Comparison of ENCODE assay signal across 8 cellular contexts in genomic region chr11:12723410-12724297, GRCh38. TPM values are rescaled to one million over a fixed set of nuclear protein-coding genes. Genes with fewer than 3 reads are reported as not detected.
DNase-seq lines count a peak whose midpoint lies in the region; ATAC-seq and TF ChIP-seq lines count a peak whose summit lies in the region.

No MANE protein-coding gene starts in this region.

- WGBS in body of pancreas, 2 donors = 55 to 60% methylated on average over 14 of the region's 14 CpGs

- H3K4me1 ChIP-seq in left ventricle myocardium inferior (peaks cover 96% of the 10 kb centered on the region), right atrium auricular region (peaks cover 0 to 45% of the 10 kb centered on the region in 2 donors), body of pancreas (peaks cover 47% of the 10 kb centered on the region), uterus (peaks cover 4 to 6% of the 10 kb centered on the region in 2 donors)

- DNase-seq in left ventricle myocardium inferior (no peak), right atrium auricular region (ENCODE audit: low spot score) (no peak), body of pancreas (peak in 2 of 4 donors; percentile 17 to 29), left kidney (ENCODE audit: low read depth, low spot score) (peak; percentile 86), uterus (no peak), left lobe of liver (ENCODE audit: low spot score) (no peak)
- no peak for DNase-seq in activated T-cell treated with anti-CD3 and anti-CD28 coated beads, Interleukin-2, amount 50 U/mL, for 1 hour

- H3K4me3 ChIP-seq in left ventricle myocardium inferior (no peak overlapping the region), right atrium auricular region (no peak overlapping the region), body of pancreas (no peak overlapping the region), uterus (no peak overlapping the region)

- no peaks in the 10 kb centered on the region for H3K36me3 ChIP-seq in left ventricle myocardium inferior
- no peaks in the 10 kb centered on the region for H3K36me3 ChIP-seq in right atrium auricular region
- H3K36me3 ChIP-seq in body of pancreas (replicated peaks in 1 of 2; ENCODE audit: insufficient read depth in 1 of 2, low read depth in 2 of 2) = no peaks in the 10 kb centered on the region
- no peaks in the 10 kb centered on the region for H3K36me3 ChIP-seq in uterus

- H3K9me3 ChIP-seq in left ventricle myocardium inferior (replicated peaks) (no peaks in the 10 kb centered on the region), right atrium auricular region (no peaks in the 10 kb centered on the region), body of pancreas (no peaks in the 10 kb centered on the region), uterus (no peaks in the 10 kb centered on the region)

- TF ChIP-seq CTCF in left ventricle myocardium inferior (IDR thresholded peaks at IDR 0.05; ENCODE audit: borderline replicate concordance) (no peak), right atrium auricular region (IDR thresholded peaks at IDR 0.05) (no peak), body of pancreas (IDR thresholded peaks at IDR 0.05) (no peak), uterus (IDR thresholded peaks at IDR 0.05) (no peak)

- H3K27ac ChIP-seq in left ventricle myocardium inferior (replicated peaks) (peak overlapping the region; percentile 41), right atrium auricular region (peak overlapping the region in 1 of 2 donors; percentile 42), body of pancreas (peak overlapping the region; percentile 54 to 77 (median 74)), uterus (peak overlapping the region; percentile 73 to 91)

- intact Hi-C loops in left ventricle myocardium inferior (cut with micrococcal nuclease) = no loop called here
- intact Hi-C loops in body of pancreas (cut with DNase I) = no loop called here
- intact Hi-C loops in uterus (cut with DNase I; ENCODE audit: low total_unique reads) = no loop called here

- ATAC-seq in body of pancreas = peak; percentile 57
- ATAC-seq in left lobe of liver = no peak
- no peak for ATAC-seq in HG02678 (IDR thresholded peaks at IDR 0.05; ENCODE audit: unreplicated experiment)

- H3K27me3 ChIP-seq in left ventricle myocardium inferior (ENCODE audit: low read depth) = no peaks in the 10 kb centered on the region
- no peaks in the 10 kb centered on the region for H3K27me3 ChIP-seq in right atrium auricular region
- no peaks in the 10 kb centered on the region for H3K27me3 ChIP-seq in body of pancreas
- H3K27me3 ChIP-seq in uterus = no peaks in the 10 kb centered on the region

- TF ChIP-seq POLR2A in body of pancreas (IDR thresholded peaks at IDR 0.05) = no peak
- TF ChIP-seq POLR2A in uterus (IDR thresholded peaks at IDR 0.05) = no peak

RNA-seq across cellular contexts. Expression of gene TEAD1, which starts 49.4 kb away (rescaled TPM):
- 121 TPM for total RNA-seq in left ventricle myocardium inferior
- 10 to 100 TPM; 73.8 to 99.8 TPM for total RNA-seq in right atrium auricular region
- 10 to 100 TPM; 36.9 to 55.0 TPM for total RNA-seq in body of pancreas
- 100 to 1,000 TPM in 2 of 4 donors, 10 to 100 TPM in 2; 38.8 to 110 (median 75.3) TPM for total RNA-seq in uterus
- total RNA-seq in left lobe of liver = 29.6 TPM
